ENCODE assay signal across 6 cellular contexts in the genomic region with DNA sequence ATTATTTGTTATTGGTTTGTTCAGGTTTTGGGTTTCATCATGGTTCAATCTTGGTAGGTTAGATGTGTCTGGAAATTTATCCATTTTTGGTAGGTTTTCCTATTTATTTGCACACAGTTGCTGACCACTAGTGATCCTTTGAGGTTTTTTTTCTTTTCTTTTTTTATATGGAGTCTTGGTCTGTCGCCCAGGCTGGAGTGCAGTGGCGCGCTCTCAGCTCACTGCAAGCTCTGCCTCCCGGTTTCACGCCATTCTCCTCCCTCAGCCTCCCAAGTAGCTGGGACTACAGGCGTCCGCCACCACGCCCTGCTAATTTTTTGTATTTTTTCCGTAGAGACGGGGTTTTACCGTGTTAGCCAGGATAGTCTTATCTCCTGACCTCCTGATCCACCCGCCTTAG. TPM values are rescaled to one million over a fixed set of nuclear protein-coding genes. Genes with fewer than 3 reads are reported as not detected.
"Had no signal": no experiment of that assay in that cellular context is flagged by ENCODE, and none has a peak within 500 bp of the region (broad histone marks: within the 10 kb centered on the region; RNA-seq: fewer than 3 reads in every experiment).

No MANE protein-coding gene starts in this region.

RNA-seq across cellular contexts. Expression of a gene that starts 20.1 kb away (rescaled TPM):
- total RNA-seq: HepG2, HT-29, HT1080, IMR-90, K562 had no signal
- polyA plus RNA-seq: IgD-negative memory B cell, IMR-90, K562 had no signal

RNA-seq across cellular contexts. Expression of a gene that starts 32.0 kb away (rescaled TPM):
- total RNA-seq: HepG2, HT-29, IMR-90, K562 had no signal
- polyA plus RNA-seq: HepG2, IgD-negative memory B cell, IMR-90, K562 had no signal
